Comparison of ENCODE assay signal across 2 cellular contexts in genomic region chr15:49619226-49619625, GRCh38.
TF ChIP-seq lines count a peak whose summit lies in the region.

No MANE protein-coding gene starts in this region.

TF ChIP-seq in IMR-90, 13 proteins besides CTCF, POLR2A, EP300 and RAD21:
- TF ChIP-seq BHLHE40 (IDR thresholded peaks at IDR 0.05; ENCODE audit: low read depth, low read length) (no peak), ELK1 (IDR thresholded peaks at IDR 0.05; ENCODE audit: borderline replicate concordance, low read depth, low read length) (no peak), CHD1 (IDR thresholded peaks at IDR 0.05; ENCODE audit: low read depth, low read length) (no peak), NFE2L2 (IDR thresholded peaks at IDR 0.05; ENCODE audit: low read depth, low read length) (no peak), MAZ (IDR thresholded peaks at IDR 0.05; ENCODE audit: borderline replicate concordance, low read depth, low read length) (no peak), MAFK (IDR thresholded peaks at IDR 0.05; ENCODE audit: low read depth, low read length) (no peak), USF2 (IDR thresholded peaks at IDR 0.05; ENCODE audit: low read depth, low read length) (no peak), SMC3 (IDR thresholded peaks at IDR 0.05; ENCODE audit: low read depth, low read length) (no peak), RFX5 (IDR thresholded peaks at IDR 0.05; ENCODE audit: low read depth, low read length) (no peak), CEBPB (IDR thresholded peaks at IDR 0.05; ENCODE audit: low read depth, low read length) (no peak), FOS (IDR thresholded peaks at IDR 0.05; ENCODE audit: low read depth, low read length) (no peak), RCOR1 (IDR thresholded peaks at IDR 0.05; ENCODE audit: insufficient replicate concordance, low read length) (no peak), MXI1 (IDR thresholded peaks at IDR 0.05; ENCODE audit: borderline replicate concordance, low read depth, low read length) (no peak)

TF ChIP-seq in K562, 482 proteins besides CTCF, POLR2A, EP300 and RAD21 (continues in another document):
- TF ChIP-seq CEBPB (tag; IDR thresholded peaks at IDR 0.05) (peak; percentile 90), YY1 (IDR thresholded peaks at IDR 0.05; ENCODE audit: borderline replicate concordance in 1 of 3, control insufficient read depth in 1 of 3, extremely low read depth in 1 of 3, insufficient read depth in 3 of 3, insufficient read length in 1 of 3, insufficient replicate concordance in 2 of 3, low read depth in 1 of 3, low read length in 2 of 3) (peak in 1 of 3 experiments; percentile 63), ZNF584 (CRISPR knock-in tag; IDR thresholded peaks at IDR 0.05; ENCODE audit: low read depth) (0 out of 2 replicates have a peak, but pooled peaks have one; percentile 29), L3MBTL2 (IDR thresholded peaks at IDR 0.05) (0 out of 2 replicates have a peak, but pooled peaks have one; percentile 39), SMARCA4 (IDR thresholded peaks at IDR 0.05) (no peak; the same call in 1 of the 2 replicates), ZKSCAN1 (IDR thresholded peaks at IDR 0.05; ENCODE audit: low read depth, low read length) (peak; percentile 40; the same call in 1 of the 2 replicates), TBP (optimal IDR thresholded peaks at IDR 0.05; ENCODE audit: low read depth, low read length) (peak; percentile 14), ZBTB12 (CRISPR knock-in tag; IDR thresholded peaks at IDR 0.05) (no peak), HNRNPK (IDR thresholded peaks at IDR 0.05; ENCODE audit: low read depth, low read length, poor library complexity, severe bottlenecking) (no peak), IFI16 (CRISPR knock-in tag; IDR thresholded peaks at IDR 0.05) (no peak), TCF7L2 (IDR thresholded peaks at IDR 0.05; ENCODE audit: low read depth, low read length) (no peak), ZNF639 (CRISPR knock-in tag; conservative IDR thresholded peaks at IDR 0.05 in 1 of 2, IDR thresholded peaks at IDR 0.05 in 1 of 2) (0 out of 4 replicates have a peak, but pooled peaks of 1 of the 2 experiments have one; percentile 12), MGA (IDR thresholded peaks at IDR 0.05) (peak; percentile 25; the same call in 1 of the 2 replicates), ZNF766 (CRISPR knock-in tag; conservative IDR thresholded peaks at IDR 0.05) (0 out of 2 replicates have a peak, but pooled peaks have one; percentile 35), SMARCE1 (IDR thresholded peaks at IDR 0.05) (0 out of 2 replicates have a peak, but pooled peaks have one; percentile 13), SMAD4 (CRISPR knock-in tag; conservative IDR thresholded peaks at IDR 0.05) (0 out of 2 replicates have a peak, but pooled peaks have one; percentile 34), CEBPG (CRISPR knock-in tag; IDR thresholded peaks at IDR 0.05) (no peak), CEBPG (tag; conservative IDR thresholded peaks at IDR 0.05 in 1 of 2, IDR thresholded peaks at IDR 0.05 in 1 of 2) (peak; percentile 54 to 73; a peak in 2 of 4 replicates), ZNF184 (CRISPR knock-in tag; IDR thresholded peaks at IDR 0.05) (no peak), CCNT2 (IDR thresholded peaks at IDR 0.05; ENCODE audit: borderline replicate concordance, extremely low read depth, insufficient read length, low read depth, low read length) (no peak), KDM5B (IDR thresholded peaks at IDR 0.05; ENCODE audit: insufficient replicate concordance, low read depth, low read length) (no peak), CUX1 (CRISPR knock-in tag; IDR thresholded peaks at IDR 0.05) (0 out of 2 replicates have a peak, but pooled peaks have one; percentile 47), ESRRA (IDR thresholded peaks at IDR 0.05; ENCODE audit: borderline replicate concordance, low read depth) (peak; percentile 88), NR2C2 (CRISPR knock-in tag; IDR thresholded peaks at IDR 0.05) (no peak), NR2C2 (tag; IDR thresholded peaks at IDR 0.05) (peak; percentile 63)
- TF ChIP-seq, protein P1, sequence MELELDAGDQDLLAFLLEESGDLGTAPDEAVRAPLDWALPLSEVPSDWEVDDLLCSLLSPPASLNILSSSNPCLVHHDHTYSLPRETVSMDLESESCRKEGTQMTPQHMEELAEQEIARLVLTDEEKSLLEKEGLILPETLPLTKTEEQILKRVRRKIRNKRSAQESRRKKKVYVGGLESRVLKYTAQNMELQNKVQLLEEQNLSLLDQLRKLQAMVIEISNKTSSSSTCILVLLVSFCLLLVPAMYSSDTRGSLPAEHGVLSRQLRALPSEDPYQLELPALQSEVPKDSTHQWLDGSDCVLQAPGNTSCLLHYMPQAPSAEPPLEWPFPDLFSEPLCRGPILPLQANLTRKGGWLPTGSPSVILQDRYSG (tag; conservative IDR thresholded peaks at IDR 0.05; ENCODE audit: low read depth): 0 out of 2 replicates have a peak, but pooled peaks have one; percentile 19
- TF ChIP-seq, protein P2, sequence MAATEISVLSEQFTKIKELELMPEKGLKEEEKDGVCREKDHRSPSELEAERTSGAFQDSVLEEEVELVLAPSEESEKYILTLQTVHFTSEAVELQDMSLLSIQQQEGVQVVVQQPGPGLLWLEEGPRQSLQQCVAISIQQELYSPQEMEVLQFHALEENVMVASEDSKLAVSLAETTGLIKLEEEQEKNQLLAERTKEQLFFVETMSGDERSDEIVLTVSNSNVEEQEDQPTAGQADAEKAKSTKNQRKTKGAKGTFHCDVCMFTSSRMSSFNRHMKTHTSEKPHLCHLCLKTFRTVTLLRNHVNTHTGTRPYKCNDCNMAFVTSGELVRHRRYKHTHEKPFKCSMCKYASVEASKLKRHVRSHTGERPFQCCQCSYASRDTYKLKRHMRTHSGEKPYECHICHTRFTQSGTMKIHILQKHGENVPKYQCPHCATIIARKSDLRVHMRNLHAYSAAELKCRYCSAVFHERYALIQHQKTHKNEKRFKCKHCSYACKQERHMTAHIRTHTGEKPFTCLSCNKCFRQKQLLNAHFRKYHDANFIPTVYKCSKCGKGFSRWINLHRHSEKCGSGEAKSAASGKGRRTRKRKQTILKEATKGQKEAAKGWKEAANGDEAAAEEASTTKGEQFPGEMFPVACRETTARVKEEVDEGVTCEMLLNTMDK (IDR thresholded peaks at IDR 0.05; ENCODE audit: borderline replicate concordance, insufficient read depth, low read depth, low read length, poor library complexity, severe bottlenecking): no peak
